1 cellular context compared by ENCODE assay signal in genomic region chr17:30336369-30337171, GRCh38.
TF ChIP-seq lines count a peak whose summit lies in the region.

No MANE protein-coding gene starts in this region.

TF ChIP-seq in HepG2, 621 proteins besides CTCF, POLR2A, EP300 and RAD21 (continued from another document and continues in another):
- TF ChIP-seq HMGXB3 (CRISPR knock-in tag; IDR thresholded peaks at IDR 0.05; ENCODE audit: borderline replicate concordance) = 0 out of 2 replicates have a peak, but pooled peaks have one; percentile 57
- TF ChIP-seq, protein P1, sequence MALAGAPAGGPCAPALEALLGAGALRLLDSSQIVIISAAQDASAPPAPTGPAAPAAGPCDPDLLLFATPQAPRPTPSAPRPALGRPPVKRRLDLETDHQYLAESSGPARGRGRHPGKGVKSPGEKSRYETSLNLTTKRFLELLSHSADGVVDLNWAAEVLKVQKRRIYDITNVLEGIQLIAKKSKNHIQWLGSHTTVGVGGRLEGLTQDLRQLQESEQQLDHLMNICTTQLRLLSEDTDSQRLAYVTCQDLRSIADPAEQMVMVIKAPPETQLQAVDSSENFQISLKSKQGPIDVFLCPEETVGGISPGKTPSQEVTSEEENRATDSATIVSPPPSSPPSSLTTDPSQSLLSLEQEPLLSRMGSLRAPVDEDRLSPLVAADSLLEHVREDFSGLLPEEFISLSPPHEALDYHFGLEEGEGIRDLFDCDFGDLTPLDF (CRISPR knock-in tag; IDR thresholded peaks at IDR 0.05) = no peak
- TF ChIP-seq ZFP90 (CRISPR knock-in tag; IDR thresholded peaks at IDR 0.05; ENCODE audit: borderline replicate concordance) = 0 out of 2 replicates have a peak, but pooled peaks have one; percentile 37
- 0 out of 2 replicates have a peak, but pooled peaks have one; percentile 33 for TF ChIP-seq ZFP1 (CRISPR knock-in tag; IDR thresholded peaks at IDR 0.05)
- TF ChIP-seq ZNF788 (CRISPR knock-in tag; IDR thresholded peaks at IDR 0.05; ENCODE audit: borderline replicate concordance) = peak; percentile 48; the same call in 1 of the 2 replicates
- peak in 1 of 2 experiments; percentile 86; a peak in 1 of 4 replicates for TF ChIP-seq KLF16 (CRISPR knock-in tag; IDR thresholded peaks at IDR 0.05)
- TF ChIP-seq, protein P2, sequence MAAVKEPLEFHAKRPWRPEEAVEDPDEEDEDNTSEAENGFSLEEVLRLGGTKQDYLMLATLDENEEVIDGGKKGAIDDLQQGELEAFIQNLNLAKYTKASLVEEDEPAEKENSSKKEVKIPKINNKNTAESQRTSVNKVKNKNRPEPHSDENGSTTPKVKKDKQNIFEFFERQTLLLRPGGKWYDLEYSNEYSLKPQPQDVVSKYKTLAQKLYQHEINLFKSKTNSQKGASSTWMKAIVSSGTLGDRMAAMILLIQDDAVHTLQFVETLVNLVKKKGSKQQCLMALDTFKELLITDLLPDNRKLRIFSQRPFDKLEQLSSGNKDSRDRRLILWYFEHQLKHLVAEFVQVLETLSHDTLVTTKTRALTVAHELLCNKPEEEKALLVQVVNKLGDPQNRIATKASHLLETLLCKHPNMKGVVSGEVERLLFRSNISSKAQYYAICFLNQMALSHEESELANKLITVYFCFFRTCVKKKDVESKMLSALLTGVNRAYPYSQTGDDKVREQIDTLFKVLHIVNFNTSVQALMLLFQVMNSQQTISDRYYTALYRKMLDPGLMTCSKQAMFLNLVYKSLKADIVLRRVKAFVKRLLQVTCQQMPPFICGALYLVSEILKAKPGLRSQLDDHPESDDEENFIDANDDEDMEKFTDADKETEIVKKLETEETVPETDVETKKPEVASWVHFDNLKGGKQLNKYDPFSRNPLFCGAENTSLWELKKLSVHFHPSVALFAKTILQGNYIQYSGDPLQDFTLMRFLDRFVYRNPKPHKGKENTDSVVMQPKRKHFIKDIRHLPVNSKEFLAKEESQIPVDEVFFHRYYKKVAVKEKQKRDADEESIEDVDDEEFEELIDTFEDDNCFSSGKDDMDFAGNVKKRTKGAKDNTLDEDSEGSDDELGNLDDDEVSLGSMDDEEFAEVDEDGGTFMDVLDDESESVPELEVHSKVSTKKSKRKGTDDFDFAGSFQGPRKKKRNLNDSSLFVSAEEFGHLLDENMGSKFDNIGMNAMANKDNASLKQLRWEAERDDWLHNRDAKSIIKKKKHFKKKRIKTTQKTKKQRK (IDR thresholded peaks at IDR 0.05; ENCODE audit: low read length) = no peak
- no peak for TF ChIP-seq ZNF121 (CRISPR knock-in tag; IDR thresholded peaks at IDR 0.05)
- TF ChIP-seq PRMT3 (CRISPR knock-in tag; IDR thresholded peaks at IDR 0.05; ENCODE audit: borderline replicate concordance, low read depth) = no peak
- TF ChIP-seq TFE3 (CRISPR knock-in tag; IDR thresholded peaks at IDR 0.05) = peak; percentile 98
- TF ChIP-seq, protein P3, sequence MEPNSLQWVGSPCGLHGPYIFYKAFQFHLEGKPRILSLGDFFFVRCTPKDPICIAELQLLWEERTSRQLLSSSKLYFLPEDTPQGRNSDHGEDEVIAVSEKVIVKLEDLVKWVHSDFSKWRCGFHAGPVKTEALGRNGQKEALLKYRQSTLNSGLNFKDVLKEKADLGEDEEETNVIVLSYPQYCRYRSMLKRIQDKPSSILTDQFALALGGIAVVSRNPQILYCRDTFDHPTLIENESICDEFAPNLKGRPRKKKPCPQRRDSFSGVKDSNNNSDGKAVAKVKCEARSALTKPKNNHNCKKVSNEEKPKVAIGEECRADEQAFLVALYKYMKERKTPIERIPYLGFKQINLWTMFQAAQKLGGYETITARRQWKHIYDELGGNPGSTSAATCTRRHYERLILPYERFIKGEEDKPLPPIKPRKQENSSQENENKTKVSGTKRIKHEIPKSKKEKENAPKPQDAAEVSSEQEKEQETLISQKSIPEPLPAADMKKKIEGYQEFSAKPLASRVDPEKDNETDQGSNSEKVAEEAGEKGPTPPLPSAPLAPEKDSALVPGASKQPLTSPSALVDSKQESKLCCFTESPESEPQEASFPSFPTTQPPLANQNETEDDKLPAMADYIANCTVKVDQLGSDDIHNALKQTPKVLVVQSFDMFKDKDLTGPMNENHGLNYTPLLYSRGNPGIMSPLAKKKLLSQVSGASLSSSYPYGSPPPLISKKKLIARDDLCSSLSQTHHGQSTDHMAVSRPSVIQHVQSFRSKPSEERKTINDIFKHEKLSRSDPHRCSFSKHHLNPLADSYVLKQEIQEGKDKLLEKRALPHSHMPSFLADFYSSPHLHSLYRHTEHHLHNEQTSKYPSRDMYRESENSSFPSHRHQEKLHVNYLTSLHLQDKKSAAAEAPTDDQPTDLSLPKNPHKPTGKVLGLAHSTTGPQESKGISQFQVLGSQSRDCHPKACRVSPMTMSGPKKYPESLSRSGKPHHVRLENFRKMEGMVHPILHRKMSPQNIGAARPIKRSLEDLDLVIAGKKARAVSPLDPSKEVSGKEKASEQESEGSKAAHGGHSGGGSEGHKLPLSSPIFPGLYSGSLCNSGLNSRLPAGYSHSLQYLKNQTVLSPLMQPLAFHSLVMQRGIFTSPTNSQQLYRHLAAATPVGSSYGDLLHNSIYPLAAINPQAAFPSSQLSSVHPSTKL (CRISPR knock-in tag; IDR thresholded peaks at IDR 0.05) = peak; percentile 84
- TF ChIP-seq ARID3A (IDR thresholded peaks at IDR 0.05; ENCODE audit: low read depth, low read length) = peak; percentile 93; the same call in 1 of the 2 replicates
- 0 out of 2 replicates have a peak, but pooled peaks have one; percentile 44 for TF ChIP-seq AFF4 (CRISPR knock-in tag; IDR thresholded peaks at IDR 0.05)
- no peak for TF ChIP-seq SOX13 (IDR thresholded peaks at IDR 0.05)
- peak in 1 of 2 experiments; percentile 48; a peak in 1 of 4 replicates for TF ChIP-seq SOX13 (CRISPR knock-in tag; conservative IDR thresholded peaks at IDR 0.05 in 1 of 2, IDR thresholded peaks at IDR 0.05 in 1 of 2)
- peak; percentile 81; the same call in 1 of the 2 replicates for TF ChIP-seq CHD4 (IDR thresholded peaks at IDR 0.05; ENCODE audit: borderline replicate concordance, low read length)
- TF ChIP-seq GABPB1 (CRISPR knock-in tag; IDR thresholded peaks at IDR 0.05) = peak; percentile 21; the same call in 1 of the 2 replicates
- TF ChIP-seq KDM3A (CRISPR knock-in tag; IDR thresholded peaks at IDR 0.05; ENCODE audit: low read depth) = no peak
- 0 out of 2 replicates have a peak, but pooled peaks have one; percentile 48 for TF ChIP-seq ZNF772 (CRISPR knock-in tag; IDR thresholded peaks at IDR 0.05)
- no peak; the same call in 2 of the 3 replicates for TF ChIP-seq MXI1 (IDR thresholded peaks at IDR 0.05; ENCODE audit: borderline replicate concordance, low read depth, low read length)
- peak; percentile 27; the same call in 1 of the 2 replicates for TF ChIP-seq YEATS4 (CRISPR knock-in tag; IDR thresholded peaks at IDR 0.05; ENCODE audit: borderline replicate concordance)
- 0 out of 2 replicates have a peak, but pooled peaks have one; percentile 58 for TF ChIP-seq ELF4 (CRISPR knock-in tag; IDR thresholded peaks at IDR 0.05; ENCODE audit: borderline replicate concordance)
- TF ChIP-seq, protein P4, sequence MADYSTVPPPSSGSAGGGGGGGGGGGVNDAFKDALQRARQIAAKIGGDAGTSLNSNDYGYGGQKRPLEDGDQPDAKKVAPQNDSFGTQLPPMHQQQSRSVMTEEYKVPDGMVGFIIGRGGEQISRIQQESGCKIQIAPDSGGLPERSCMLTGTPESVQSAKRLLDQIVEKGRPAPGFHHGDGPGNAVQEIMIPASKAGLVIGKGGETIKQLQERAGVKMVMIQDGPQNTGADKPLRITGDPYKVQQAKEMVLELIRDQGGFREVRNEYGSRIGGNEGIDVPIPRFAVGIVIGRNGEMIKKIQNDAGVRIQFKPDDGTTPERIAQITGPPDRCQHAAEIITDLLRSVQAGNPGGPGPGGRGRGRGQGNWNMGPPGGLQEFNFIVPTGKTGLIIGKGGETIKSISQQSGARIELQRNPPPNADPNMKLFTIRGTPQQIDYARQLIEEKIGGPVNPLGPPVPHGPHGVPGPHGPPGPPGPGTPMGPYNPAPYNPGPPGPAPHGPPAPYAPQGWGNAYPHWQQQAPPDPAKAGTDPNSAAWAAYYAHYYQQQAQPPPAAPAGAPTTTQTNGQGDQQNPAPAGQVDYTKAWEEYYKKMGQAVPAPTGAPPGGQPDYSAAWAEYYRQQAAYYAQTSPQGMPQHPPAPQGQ (CRISPR knock-in tag; IDR thresholded peaks at IDR 0.05; ENCODE audit: borderline replicate concordance) = no peak
- TF ChIP-seq HNF1B (CRISPR knock-in tag; IDR thresholded peaks at IDR 0.05) = peak; percentile 79
- TF ChIP-seq ZNF343 (CRISPR knock-in tag; IDR thresholded peaks at IDR 0.05) = no peak
- peak; percentile 15; the same call in 1 of the 2 replicates for TF ChIP-seq ATF1 (CRISPR knock-in tag; IDR thresholded peaks at IDR 0.05)
- peak; percentile 61; the same call in 1 of the 2 replicates for TF ChIP-seq MIXL1 (CRISPR knock-in tag; IDR thresholded peaks at IDR 0.05)
